In the genomic region with DNA sequence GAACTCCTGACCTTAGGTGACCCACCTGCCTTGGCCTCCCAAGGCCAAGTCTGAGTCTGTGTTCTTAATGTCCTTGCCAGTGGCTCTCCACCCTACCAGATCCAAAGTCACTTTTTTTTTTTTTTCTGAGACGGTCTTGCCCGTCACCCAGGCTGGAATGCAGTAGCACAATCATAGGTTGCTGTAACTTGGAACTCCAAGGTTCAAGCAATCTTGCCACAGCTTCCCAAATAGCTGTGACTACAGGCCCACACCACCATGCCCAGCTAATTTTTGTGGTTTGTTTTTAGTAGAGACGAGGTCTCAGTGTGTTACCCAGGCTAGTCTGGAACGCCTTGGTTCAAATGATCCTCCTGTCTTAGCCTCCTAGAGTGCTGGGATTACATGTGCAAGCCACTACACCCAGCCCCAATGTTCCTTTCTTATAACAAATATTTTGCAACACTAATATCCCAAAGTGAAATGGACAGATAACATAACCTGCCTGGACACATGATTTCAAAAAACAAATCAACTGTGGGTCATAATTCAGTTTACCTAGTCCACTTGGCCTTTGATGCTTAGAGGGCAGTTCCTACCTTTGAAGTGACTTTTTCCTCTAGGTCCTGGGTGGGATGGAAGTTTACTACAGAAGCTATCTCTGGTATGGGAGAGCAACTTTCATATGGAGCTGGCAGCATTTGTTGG, we compare ENCODE assay signal across 1 cellular context.
TF ChIP-seq lines count a peak whose summit lies in the region.

No MANE protein-coding gene starts in this region.

TF ChIP-seq in HepG2, 621 proteins besides CTCF, POLR2A, EP300 and RAD21 (continued from another document and continues in another):
- TF ChIP-seq, protein P1, sequence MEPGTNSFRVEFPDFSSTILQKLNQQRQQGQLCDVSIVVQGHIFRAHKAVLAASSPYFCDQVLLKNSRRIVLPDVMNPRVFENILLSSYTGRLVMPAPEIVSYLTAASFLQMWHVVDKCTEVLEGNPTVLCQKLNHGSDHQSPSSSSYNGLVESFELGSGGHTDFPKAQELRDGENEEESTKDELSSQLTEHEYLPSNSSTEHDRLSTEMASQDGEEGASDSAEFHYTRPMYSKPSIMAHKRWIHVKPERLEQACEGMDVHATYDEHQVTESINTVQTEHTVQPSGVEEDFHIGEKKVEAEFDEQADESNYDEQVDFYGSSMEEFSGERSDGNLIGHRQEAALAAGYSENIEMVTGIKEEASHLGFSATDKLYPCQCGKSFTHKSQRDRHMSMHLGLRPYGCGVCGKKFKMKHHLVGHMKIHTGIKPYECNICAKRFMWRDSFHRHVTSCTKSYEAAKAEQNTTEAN (CRISPR knock-in tag; conservative IDR thresholded peaks at IDR 0.05), result 0 out of 2 replicates have a peak, but pooled peaks have one; percentile 53
- peak; percentile 69 for TF ChIP-seq TARDBP (CRISPR knock-in tag; IDR thresholded peaks at IDR 0.05)
- peak; percentile 89 for TF ChIP-seq NR2F2 (IDR thresholded peaks at IDR 0.05; ENCODE audit: borderline replicate concordance, low read depth)
- TF ChIP-seq ETV5 (CRISPR knock-in tag; IDR thresholded peaks at IDR 0.05; ENCODE audit: borderline replicate concordance), result peak; percentile 29; the same call in 1 of the 2 replicates
- TF ChIP-seq, protein P2, sequence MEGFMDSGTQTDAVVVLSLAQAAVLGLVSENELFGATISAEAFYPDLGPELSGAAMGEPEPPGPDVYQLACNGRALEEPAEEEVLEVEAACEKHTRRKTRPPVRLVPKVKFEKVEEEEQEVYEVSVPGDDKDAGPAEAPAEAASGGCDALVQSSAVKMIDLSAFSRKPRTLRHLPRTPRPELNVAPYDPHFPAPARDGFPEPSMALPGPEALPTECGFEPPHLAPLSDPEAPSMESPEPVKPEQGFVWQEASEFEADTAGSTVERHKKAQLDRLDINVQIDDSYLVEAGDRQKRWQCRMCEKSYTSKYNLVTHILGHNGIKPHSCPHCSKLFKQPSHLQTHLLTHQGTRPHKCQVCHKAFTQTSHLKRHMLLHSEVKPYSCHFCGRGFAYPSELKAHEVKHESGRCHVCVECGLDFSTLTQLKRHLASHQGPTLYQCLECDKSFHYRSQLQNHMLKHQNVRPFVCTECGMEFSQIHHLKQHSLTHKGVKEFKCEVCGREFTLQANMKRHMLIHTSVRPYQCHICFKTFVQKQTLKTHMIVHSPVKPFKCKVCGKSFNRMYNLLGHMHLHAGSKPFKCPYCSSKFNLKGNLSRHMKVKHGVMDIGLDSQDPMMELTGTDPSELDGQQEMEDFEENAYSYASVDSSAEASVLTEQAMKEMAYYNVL (CRISPR knock-in tag; IDR thresholded peaks at IDR 0.05; ENCODE audit: borderline replicate concordance), result 0 out of 2 replicates have a peak, but pooled peaks have one; percentile 29
- no peak for TF ChIP-seq HDAC6 (IDR thresholded peaks at IDR 0.05; ENCODE audit: low read depth, low read length)
- TF ChIP-seq ZNF460 (CRISPR knock-in tag; IDR thresholded peaks at IDR 0.05; ENCODE audit: borderline replicate concordance), result peak; percentile 37; the same call in 1 of the 2 replicates
- TF ChIP-seq THAP11 (CRISPR knock-in tag; IDR thresholded peaks at IDR 0.05), result peak; percentile 58; the same call in 1 of the 2 replicates
- TF ChIP-seq SP1 (IDR thresholded peaks at IDR 0.05), result no peak
- TF ChIP-seq SP1 (CRISPR knock-in tag; IDR thresholded peaks at IDR 0.05), result 0 out of 2 replicates have a peak, but pooled peaks have one; percentile 11
- TF ChIP-seq MIER2 (CRISPR knock-in tag; IDR thresholded peaks at IDR 0.05), result 0 out of 2 replicates have a peak, but pooled peaks have one; percentile 11
- peak; percentile 70; the same call in 1 of the 2 replicates for TF ChIP-seq MIER3 (CRISPR knock-in tag; IDR thresholded peaks at IDR 0.05; ENCODE audit: borderline replicate concordance)
- TF ChIP-seq, protein P3, sequence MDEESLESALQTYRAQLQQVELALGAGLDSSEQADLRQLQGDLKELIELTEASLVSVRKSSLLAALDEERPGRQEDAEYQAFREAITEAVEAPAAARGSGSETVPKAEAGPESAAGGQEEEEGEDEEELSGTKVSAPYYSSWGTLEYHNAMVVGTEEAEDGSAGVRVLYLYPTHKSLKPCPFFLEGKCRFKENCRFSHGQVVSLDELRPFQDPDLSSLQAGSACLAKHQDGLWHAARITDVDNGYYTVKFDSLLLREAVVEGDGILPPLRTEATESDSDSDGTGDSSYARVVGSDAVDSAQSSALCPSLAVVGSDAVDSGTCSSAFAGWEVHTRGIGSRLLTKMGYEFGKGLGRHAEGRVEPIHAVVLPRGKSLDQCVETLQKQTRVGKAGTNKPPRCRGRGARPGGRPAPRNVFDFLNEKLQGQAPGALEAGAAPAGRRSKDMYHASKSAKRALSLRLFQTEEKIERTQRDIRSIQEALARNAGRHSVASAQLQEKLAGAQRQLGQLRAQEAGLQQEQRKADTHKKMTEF (CRISPR knock-in tag; IDR thresholded peaks at IDR 0.05), result peak; percentile 63
- TF ChIP-seq RXRB (CRISPR knock-in tag; IDR thresholded peaks at IDR 0.05; ENCODE audit: borderline replicate concordance), result peak; percentile 75; the same call in 1 of the 2 replicates
- TF ChIP-seq FOXO1 (CRISPR knock-in tag; IDR thresholded peaks at IDR 0.05), result peak; percentile 54; the same call in 1 of the 2 replicates
- no peak for TF ChIP-seq ZNF83 (CRISPR knock-in tag; IDR thresholded peaks at IDR 0.05; ENCODE audit: borderline replicate concordance)
- TF ChIP-seq, protein P4, sequence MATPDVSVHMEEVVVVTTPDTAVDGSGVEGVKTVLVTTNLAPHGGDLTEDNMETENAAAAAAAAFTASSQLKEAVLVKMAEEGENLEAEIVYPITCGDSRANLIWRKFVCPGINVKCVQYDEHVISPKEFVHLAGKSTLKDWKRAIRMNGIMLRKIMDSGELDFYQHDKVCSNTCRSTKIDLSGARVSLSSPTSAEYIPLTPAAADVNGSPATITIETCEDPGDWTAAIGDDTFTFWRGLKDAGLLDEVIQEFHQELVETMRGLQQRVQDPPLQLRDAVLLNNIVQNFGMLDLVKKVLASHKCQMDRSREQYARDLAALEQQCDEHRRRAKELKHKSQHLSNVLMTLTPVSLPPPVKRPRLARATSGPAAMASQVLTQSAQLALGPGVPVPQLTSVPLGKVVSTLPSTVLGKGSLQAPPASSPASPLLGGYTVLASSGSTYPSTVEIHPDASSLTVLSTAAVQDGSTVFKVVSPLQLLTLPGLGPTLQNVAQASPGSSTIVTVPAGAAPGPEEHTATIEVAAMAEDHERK (CRISPR knock-in tag; IDR thresholded peaks at IDR 0.05; ENCODE audit: low read depth), result no peak
- TF ChIP-seq ZNF644 (CRISPR knock-in tag; IDR thresholded peaks at IDR 0.05; ENCODE audit: low read depth), result peak; percentile 65; the same call in 1 of the 2 replicates
- TF ChIP-seq SALL1 (CRISPR knock-in tag; IDR thresholded peaks at IDR 0.05), result peak; percentile 89
- no peak; the same call in 1 of the 2 replicates for TF ChIP-seq MEF2D (CRISPR knock-in tag; IDR thresholded peaks at IDR 0.05)
- TF ChIP-seq FOXJ3 (CRISPR knock-in tag; IDR thresholded peaks at IDR 0.05; ENCODE audit: borderline replicate concordance), result peak; percentile 88; the same call in 1 of the 2 replicates
- TF ChIP-seq, protein P5, sequence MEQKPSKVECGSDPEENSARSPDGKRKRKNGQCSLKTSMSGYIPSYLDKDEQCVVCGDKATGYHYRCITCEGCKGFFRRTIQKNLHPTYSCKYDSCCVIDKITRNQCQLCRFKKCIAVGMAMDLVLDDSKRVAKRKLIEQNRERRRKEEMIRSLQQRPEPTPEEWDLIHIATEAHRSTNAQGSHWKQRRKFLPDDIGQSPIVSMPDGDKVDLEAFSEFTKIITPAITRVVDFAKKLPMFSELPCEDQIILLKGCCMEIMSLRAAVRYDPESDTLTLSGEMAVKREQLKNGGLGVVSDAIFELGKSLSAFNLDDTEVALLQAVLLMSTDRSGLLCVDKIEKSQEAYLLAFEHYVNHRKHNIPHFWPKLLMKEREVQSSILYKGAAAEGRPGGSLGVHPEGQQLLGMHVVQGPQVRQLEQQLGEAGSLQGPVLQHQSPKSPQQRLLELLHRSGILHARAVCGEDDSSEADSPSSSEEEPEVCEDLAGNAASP (CRISPR knock-in tag; IDR thresholded peaks at IDR 0.05; ENCODE audit: borderline replicate concordance), result peak; percentile 49; the same call in 1 of the 2 replicates
- no peak for TF ChIP-seq FOXP1 (IDR thresholded peaks at IDR 0.05)
- peak; percentile 65; the same call in 1 of the 2 replicates for TF ChIP-seq FOXP1 (CRISPR knock-in tag; IDR thresholded peaks at IDR 0.05)
- TF ChIP-seq ZNF646 (CRISPR knock-in tag; IDR thresholded peaks at IDR 0.05), result no peak
- no peak for TF ChIP-seq YY1 (IDR thresholded peaks at IDR 0.05; ENCODE audit: insufficient read depth, insufficient replicate concordance, low read depth, low read length)
- TF ChIP-seq, protein P6, sequence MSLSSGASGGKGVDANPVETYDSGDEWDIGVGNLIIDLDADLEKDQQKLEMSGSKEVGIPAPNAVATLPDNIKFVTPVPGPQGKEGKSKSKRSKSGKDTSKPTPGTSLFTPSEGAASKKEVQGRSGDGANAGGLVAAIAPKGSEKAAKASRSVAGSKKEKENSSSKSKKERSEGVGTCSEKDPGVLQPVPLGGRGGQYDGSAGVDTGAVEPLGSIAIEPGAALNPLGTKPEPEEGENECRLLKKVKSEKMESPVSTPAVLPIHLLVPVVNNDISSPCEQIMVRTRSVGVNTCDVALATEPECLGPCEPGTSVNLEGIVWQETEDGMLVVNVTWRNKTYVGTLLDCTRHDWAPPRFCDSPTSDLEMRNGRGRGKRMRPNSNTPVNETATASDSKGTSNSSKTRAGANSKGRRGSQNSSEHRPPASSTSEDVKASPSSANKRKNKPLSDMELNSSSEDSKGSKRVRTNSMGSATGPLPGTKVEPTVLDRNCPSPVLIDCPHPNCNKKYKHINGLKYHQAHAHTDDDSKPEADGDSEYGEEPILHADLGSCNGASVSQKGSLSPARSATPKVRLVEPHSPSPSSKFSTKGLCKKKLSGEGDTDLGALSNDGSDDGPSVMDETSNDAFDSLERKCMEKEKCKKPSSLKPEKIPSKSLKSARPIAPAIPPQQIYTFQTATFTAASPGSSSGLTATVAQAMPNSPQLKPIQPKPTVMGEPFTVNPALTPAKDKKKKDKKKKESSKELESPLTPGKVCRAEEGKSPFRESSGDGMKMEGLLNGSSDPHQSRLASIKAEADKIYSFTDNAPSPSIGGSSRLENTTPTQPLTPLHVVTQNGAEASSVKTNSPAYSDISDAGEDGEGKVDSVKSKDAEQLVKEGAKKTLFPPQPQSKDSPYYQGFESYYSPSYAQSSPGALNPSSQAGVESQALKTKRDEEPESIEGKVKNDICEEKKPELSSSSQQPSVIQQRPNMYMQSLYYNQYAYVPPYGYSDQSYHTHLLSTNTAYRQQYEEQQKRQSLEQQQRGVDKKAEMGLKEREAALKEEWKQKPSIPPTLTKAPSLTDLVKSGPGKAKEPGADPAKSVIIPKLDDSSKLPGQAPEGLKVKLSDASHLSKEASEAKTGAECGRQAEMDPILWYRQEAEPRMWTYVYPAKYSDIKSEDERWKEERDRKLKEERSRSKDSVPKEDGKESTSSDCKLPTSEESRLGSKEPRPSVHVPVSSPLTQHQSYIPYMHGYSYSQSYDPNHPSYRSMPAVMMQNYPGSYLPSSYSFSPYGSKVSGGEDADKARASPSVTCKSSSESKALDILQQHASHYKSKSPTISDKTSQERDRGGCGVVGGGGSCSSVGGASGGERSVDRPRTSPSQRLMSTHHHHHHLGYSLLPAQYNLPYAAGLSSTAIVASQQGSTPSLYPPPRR (CRISPR knock-in tag; IDR thresholded peaks at IDR 0.05; ENCODE audit: borderline replicate concordance), result peak; percentile 61; the same call in 1 of the 2 replicates
- no peak for TF ChIP-seq ATF5 (CRISPR knock-in tag; IDR thresholded peaks at IDR 0.05; ENCODE audit: low read depth)
- TF ChIP-seq RFX1 (IDR thresholded peaks at IDR 0.05), result no peak
- TF ChIP-seq ZFP90 (CRISPR knock-in tag; IDR thresholded peaks at IDR 0.05; ENCODE audit: borderline replicate concordance), result peak; percentile 22; the same call in 1 of the 2 replicates
- TF ChIP-seq MIXL1 (CRISPR knock-in tag; IDR thresholded peaks at IDR 0.05), result peak; percentile 77; the same call in 1 of the 2 replicates
- TF ChIP-seq TP53 (CRISPR knock-in tag; conservative IDR thresholded peaks at IDR 0.05), result 0 out of 2 replicates have a peak, but pooled peaks have one; percentile 50
- TF ChIP-seq KDM6A (CRISPR knock-in tag; IDR thresholded peaks at IDR 0.05; ENCODE audit: low read depth), result peak; percentile 66
